ENCODE assay signal across 8 cellular contexts in genomic region chr12:31238764-31239387, GRCh38.
DNase-seq lines count a peak whose midpoint lies in the region; ATAC-seq and TF ChIP-seq lines count a peak whose summit lies in the region.

No MANE protein-coding gene starts in this region.

- no peak overlapping the region for H3K9ac ChIP-seq in OCI-LY3 (ENCODE audit: low read length)

- H3K4me3 ChIP-seq in OCI-LY3 (ENCODE audit: low read length) (peak overlapping the region; percentile 65), fibroblast of the aortic adventitia (ENCODE audit: low read depth, low read length) (peak overlapping the region; percentile 35), thoracic aorta (peak overlapping the region; percentile 54)

- H3K4me1 ChIP-seq in OCI-LY3 (ENCODE audit: low read length) = peaks cover 21% of the 10 kb centered on the region
- H3K4me1 ChIP-seq in thoracic aorta (ENCODE audit: control insufficient read depth in 1 of 2, low read depth in 2 of 2) = no peaks in the 10 kb centered on the region

- H3K79me2 ChIP-seq in OCI-LY3 (ENCODE audit: low read length) = no peaks in the 10 kb centered on the region

- H3K36me3 ChIP-seq in OCI-LY3 (replicated peaks; ENCODE audit: low read depth, low read length) = no peaks in the 10 kb centered on the region
- H3K36me3 ChIP-seq in thoracic aorta = no peaks in the 10 kb centered on the region

- ATAC-seq in GM21367 (IDR thresholded peaks at IDR 0.05; ENCODE audit: unreplicated experiment) (peak; percentile 91), thoracic aorta (ENCODE audit: insufficient number of reproducible peaks, low FRiP score, low read depth) (no peak)

- DNase-seq in DMS 273 treated with DMSO at 0.1 percent for 48 hours (lab: John Stamatoyannopoulos, UW) (peak; percentile 10), HT-29 (ENCODE audit: low spot score) (peak; percentile 92), fibroblast of the aortic adventitia (ENCODE audit: low read depth) (peak; percentile 61), nucleus accumbens (lab: John Stamatoyannopoulos, UW) (peak in 35 of 56 donors; percentile 8 to 86 (median 37)), thoracic aorta (ENCODE audit: low spot score) (peak; percentile 31)
- peak; percentile 52 for DNase-seq in activated T-cell treated with anti-CD3 and anti-CD28 coated beads, Interleukin-2, amount 50 U/mL, for 1 hour

- H3K27me3 ChIP-seq in OCI-LY3 (ENCODE audit: low read depth, low read length) (peaks cover 43% of the 10 kb centered on the region), thoracic aorta (replicated peaks; ENCODE audit: insufficient read depth) (no peaks in the 10 kb centered on the region)

- H3K27ac ChIP-seq in OCI-LY3 (ENCODE audit: low read length) = no peak overlapping the region
- H3K27ac ChIP-seq in thoracic aorta = no peak overlapping the region

- H2AFZ ChIP-seq in OCI-LY3 (ENCODE audit: low read depth, low read length) = peak overlapping the region; percentile 67; the same call in 1 of the 2 replicates

- TF ChIP-seq CTCF in OCI-LY3 (IDR thresholded peaks at IDR 0.05; ENCODE audit: low read depth, low read length) = peak; percentile 72
- peak; percentile 78 for TF ChIP-seq CTCF in fibroblast of the aortic adventitia (IDR thresholded peaks at IDR 0.05; ENCODE audit: insufficient read depth, low read length)
- peak; percentile 57 for TF ChIP-seq CTCF in thoracic aorta (IDR thresholded peaks at IDR 0.05)

- no peaks in the 10 kb centered on the region for H3K9me3 ChIP-seq in OCI-LY3 (ENCODE audit: insufficient read depth, low read length)
- no peaks in the 10 kb centered on the region for H3K9me3 ChIP-seq in thoracic aorta

- H3K4me2 ChIP-seq in OCI-LY3 (ENCODE audit: low read length) = peak overlapping the region; percentile 78

- no peaks in the 10 kb centered on the region for H4K20me1 ChIP-seq in OCI-LY3 (ENCODE audit: insufficient read depth, low read length)

Comparison
In these comparisons a context has a peak if more than half of its experiments do, and no peak if none do; other contexts are left out.
1. DNase-seq: peak in every context shown above with its lines; median percentile 92 in HT-29; 61 in fibroblast of the aortic adventitia; 52 in activated T-cell treated with anti-CD3 and anti-CD28 coated beads, Interleukin-2, amount 50 U/mL, for 1 hour; 37 in nucleus accumbens; 31 in thoracic aorta; 10 in DMS 273 treated with DMSO at 0.1 percent for 48 hours.